ENCODE assay signal across 26 cellular contexts in genomic region chr15:80545078-80545477, GRCh38.
"Had no signal": no experiment of that assay in that cellular context is flagged by ENCODE, and none has a peak within 500 bp of the region (broad histone marks: within the 10 kb centered on the region; RNA-seq: fewer than 3 reads in every experiment).

No MANE protein-coding gene starts in this region.

- H3K4me1 ChIP-seq: colonic mucosa, esophagus squamous epithelium, gastrocnemius medialis, gastroesophageal sphincter, heart right ventricle had no signal

- H3K4me3 ChIP-seq: colonic mucosa, coronary artery, dorsolateral prefrontal cortex, esophagus squamous epithelium, gastrocnemius medialis, gastroesophageal sphincter, heart right ventricle had no signal

- FAIRE-seq: colon, endometrium, endothelial cell of umbilical vein, frontal cortex had no signal

- H3K27ac ChIP-seq: colonic mucosa, coronary artery, dorsolateral prefrontal cortex, epithelial cell of prostate, esophagus squamous epithelium, foreskin keratinocyte, gastrocnemius medialis, gastroesophageal sphincter, heart right ventricle had no signal

- H3K9me3 ChIP-seq: colonic mucosa, esophagus squamous epithelium, gastrocnemius medialis had no signal

- H3K36me3 ChIP-seq: colonic mucosa, esophagus squamous epithelium, gastrocnemius medialis, gastroesophageal sphincter, heart right ventricle had no signal

- H3K27me3 ChIP-seq: colonic mucosa, dorsolateral prefrontal cortex, esophagus squamous epithelium, foreskin keratinocyte, gastrocnemius medialis, gastroesophageal sphincter had no signal

- DNase-seq: colonic mucosa; cortex of kidney; dermis blood vessel endothelial cell; dorsolateral prefrontal cortex; effector CD4-positive, alpha-beta T cell; effector CD8-positive, alpha-beta T cell; effector memory CD4-positive, alpha-beta T cell; effector memory CD8-positive, alpha-beta T cell; endodermal cell; erythroblast; esophagus squamous epithelium; foreskin fibroblast; foreskin keratinocyte; foreskin melanocyte; gastrocnemius medialis; glutamatergic neuron; head of caudate nucleus; heart right ventricle had no signal

- ATAC-seq: effector memory CD8-positive, alpha-beta T cell; esophagus mucosa; foreskin keratinocyte; gastrocnemius medialis; gastroesophageal sphincter; heart right ventricle had no signal
